20 cellular contexts compared by ENCODE assay signal in genomic region chr3:125262155-125262554, GRCh38. TPM values are rescaled to one million over a fixed set of nuclear protein-coding genes. Genes with fewer than 3 reads are reported as not detected.
"Had no signal": no experiment of that assay in that cellular context is flagged by ENCODE, and none has a peak within 500 bp of the region (broad histone marks: within the 10 kb centered on the region; RNA-seq: fewer than 3 reads in every experiment).

No MANE protein-coding gene starts in this region.

- DNase-seq: activated CD4-positive, alpha-beta memory T cell treated with anti-CD3 and anti-CD28 coated beads for 36 hours; activated CD4-positive, alpha-beta T cell treated with anti-CD3 and anti-CD28 coated beads, Interleukin-2, amount 10 ng/mL, durations not matched to agents 7 days and 5 days; activated CD4-positive, CD25-positive, alpha-beta regulatory T cell; activated gamma-delta T cell treated with Interleukin-2 at 50 U/mL for 16 hours; activated naive CD4-positive, alpha-beta T cell treated with anti-CD3 and anti-CD28 coated beads, Interleukin-2, amount 10 ng/mL, durations not matched to agents 7 days and 5 days; activated naive CD8-positive, alpha-beta T cell treated with anti-CD3 and anti-CD28 coated beads for 36 hours; activated T-cell treated with anti-CD3 and anti-CD28 coated beads, Interleukin-2, amount 50 U/mL, for 72 hours; amniotic stem cell; KG1; NCI-H1048; NCI-H2081 treated with DMSO at 0.1 percent for 48 hours; NCI-H446; NCI-H524; Peyer's patch; SHP77 treated with DMSO at 0.1 percent for 48 hours; T-helper 1 cell had no signal

- H3K4me3 Mint-ChIP-seq: activated CD4-positive, alpha-beta memory T cell treated with anti-CD3 and anti-CD28 coated beads for 36 hours; activated CD4-positive, alpha-beta T cell treated with anti-CD3 and anti-CD28 coated beads, Interleukin-2, amount 10 ng/mL, durations not matched to agents 7 days and 5 days; activated naive CD4-positive, alpha-beta T cell treated with anti-CD3 and anti-CD28 coated beads, Interleukin-2, amount 10 ng/mL, durations not matched to agents 7 days and 5 days; activated naive CD8-positive, alpha-beta T cell treated with anti-CD3 and anti-CD28 coated beads for 36 hours; activated T-cell treated with anti-CD3 and anti-CD28 coated beads, Interleukin-2, amount 50 U/mL, for 72 hours; brain; central memory CD8-positive, alpha-beta T cell had no signal

- H3K9me3 Mint-ChIP-seq: activated T-cell treated with anti-CD3 and anti-CD28 coated beads, Interleukin-2, amount 50 U/mL, for 72 hours; central memory CD8-positive, alpha-beta T cell had no signal

- H3K27ac Mint-ChIP-seq: activated CD4-positive, alpha-beta memory T cell treated with anti-CD3 and anti-CD28 coated beads for 36 hours; activated CD4-positive, alpha-beta T cell treated with anti-CD3 and anti-CD28 coated beads, Interleukin-2, amount 10 ng/mL, durations not matched to agents 7 days and 5 days; activated naive CD4-positive, alpha-beta T cell treated with anti-CD3 and anti-CD28 coated beads, Interleukin-2, amount 10 ng/mL, durations not matched to agents 7 days and 5 days; activated naive CD8-positive, alpha-beta T cell treated with anti-CD3 and anti-CD28 coated beads for 36 hours; activated T-cell treated with anti-CD3 and anti-CD28 coated beads, Interleukin-2, amount 50 U/mL, for 72 hours; activated T-helper 2 cell treated with anti-CD3 and anti-CD28 coated beads, Interferon-gamma antibody, Interleukin-2, Interleukin-4, amounts not matched to agents 10 μg/mL and 5 μg/mL and 100 μg/mL, durations not matched to agents 14 hours and 24 hours and 36 hours; brain had no signal

- H3K4me3 ChIP-seq: ascending aorta, Peyer's patch had no signal

- H3K27me3 Mint-ChIP-seq: activated CD4-positive, alpha-beta memory T cell treated with anti-CD3 and anti-CD28 coated beads for 36 hours; activated CD4-positive, alpha-beta T cell treated with anti-CD3 and anti-CD28 coated beads, Interleukin-2, amount 10 ng/mL, durations not matched to agents 7 days and 5 days; activated naive CD4-positive, alpha-beta T cell treated with anti-CD3 and anti-CD28 coated beads, Interleukin-2, amount 10 ng/mL, durations not matched to agents 7 days and 5 days; activated naive CD8-positive, alpha-beta T cell treated with anti-CD3 and anti-CD28 coated beads for 36 hours; brain; central memory CD8-positive, alpha-beta T cell had no signal

RNA-seq across cellular contexts. Expression of gene SLC12A8, which starts 49.6 kb away (rescaled TPM):
- total RNA-seq: ascending aorta had no signal
